9 cellular contexts compared by ENCODE assay signal in genomic region chr7:1961776-1962276, GRCh38.
DNase-seq lines count a peak whose midpoint lies in the region; ATAC-seq and TF ChIP-seq lines count a peak whose summit lies in the region.
"Had no signal": no experiment of that assay in that cellular context is flagged by ENCODE, and none has a peak within 500 bp of the region (broad histone marks: within the 10 kb centered on the region; RNA-seq: fewer than 3 reads in every experiment).

No MANE protein-coding gene starts in this region.

- H3K4me2 ChIP-seq in SK-N-SH, result no peak overlapping the region

- H3K9me2 ChIP-seq in SK-N-SH, result no peaks in the 10 kb centered on the region

- WGBS in SK-N-SH (ENCODE audit: low lambda C conversion rate), result 42% methylated on average over 14 of the region's 14 CpGs

- peaks cover 18% of the 10 kb centered on the region for H3F3A ChIP-seq in SK-N-SH (replicated peaks; ENCODE audit: insufficient read depth)

- POLR2A ChIA-PET in SK-N-SH (lab: Yijun Ruan, JAX), result no interaction called here

- DNase-seq in SK-N-SH (no peak), fibroblast of peridontal ligament (ENCODE audit: extremely low read depth) (peak; percentile 95), NCI-H774 (lab: John Stamatoyannopoulos, UW) (no peak), DMS 273 (lab: John Stamatoyannopoulos, UW; ENCODE audit: unreplicated experiment) (no peak)
- DNase-seq in activated CD8-positive, alpha-beta memory T cell treated with anti-CD3 and anti-CD28 coated beads, Interleukin-2, amount 50 U/mL, for 48 hours, result peak; percentile 75
- DNase-seq in stimulated activated naive CD8-positive, alpha-beta T cell treated with anti-CD3 and anti-CD28 coated beads, Interleukin-15, Interleukin-2, amounts not matched to agents 100 U/mL and 50 U/mL, for 24 hours, result peak; percentile 56

- no peaks in the 10 kb centered on the region for H3K79me2 ChIP-seq in SK-N-SH (ENCODE audit: insufficient read depth)

- peaks cover 0 to 7% of the 10 kb centered on the region in 2 experiments; a peak in 2 of 4 replicates for H3K4me1 ChIP-seq in SK-N-SH (ENCODE audit: control insufficient read depth in 1 of 2, insufficient read depth in 2 of 2, low read depth in 1 of 2, low read length in 1 of 2)
- H3K4me1 ChIP-seq: left lung had no signal

- ATAC-seq in SK-N-SH treated with all-trans-retinoic acid at 6 μM for 48 hours (no peak), GM18909 (IDR thresholded peaks at IDR 0.05; ENCODE audit: poor library complexity, unreplicated experiment) (no peak)
- ATAC-seq in stimulated activated naive CD8-positive, alpha-beta T cell treated with anti-CD3 and anti-CD28 coated beads, Interleukin-15, Interleukin-2, amounts not matched to agents 100 U/mL and 50 U/mL, for 24 hours, result peak; percentile 68
- ATAC-seq: left lung had no signal

- H3K36me3 ChIP-seq in SK-N-SH (replicated peaks in 1 of 2; ENCODE audit: control insufficient read depth in 1 of 2, insufficient read depth in 2 of 2, low read length in 1 of 2), result peaks cover 0 to 8% of the 10 kb centered on the region in 2 experiments

- TF ChIP-seq RAD21 in SK-N-SH (IDR thresholded peaks at IDR 0.05; ENCODE audit: low read length), result no peak

- H3K27ac ChIP-seq in SK-N-SH (ENCODE audit: low read depth in 2 of 2, low read length in 1 of 2), result peak overlapping the region in 1 of 2 experiments; percentile 67; a peak in 2 of 4 replicates
- H3K27ac ChIP-seq: left lung had no signal

- H3K27me3 ChIP-seq in SK-N-SH (ENCODE audit: insufficient read depth), result no peaks in the 10 kb centered on the region
- H3K27me3 ChIP-seq: left lung had no signal

- CTCF ChIA-PET in SK-N-SH (lab: Yijun Ruan, JAX), result interaction anchor here (0.6 to 1.1 kb wide), 3 partner anchors 13 to 365 kb away, joined by 3 read pairs; no protein-coding TSS in a partner anchor

- peaks cover 6% of the 10 kb centered on the region; the same call in 1 of the 2 replicates for H3K9me3 ChIP-seq in SK-N-SH

- no peak overlapping the region for H2AFZ ChIP-seq in SK-N-SH (ENCODE audit: low read depth)

- no peak overlapping the region for H3K9ac ChIP-seq in SK-N-SH

- TF ChIP-seq CTCF in SK-N-SH (IDR thresholded peaks at IDR 0.05), result no peak

- H4K20me1 ChIP-seq in SK-N-SH (ENCODE audit: insufficient read depth), result no peaks in the 10 kb centered on the region

- no peak for TF ChIP-seq EP300 in SK-N-SH (IDR thresholded peaks at IDR 0.05; ENCODE audit: borderline replicate concordance in 1 of 2, low read depth in 1 of 2, low read length in 1 of 2)

- H3K4me3 ChIP-seq in SK-N-SH (ENCODE audit: low read depth in 2 of 2, low read length in 1 of 2), result no peak overlapping the region
- H3K4me3 ChIP-seq: left lung had no signal

TF ChIP-seq in SK-N-SH, 30 proteins besides CTCF, POLR2A, EP300 and RAD21:
- TF ChIP-seq SIN3A (IDR thresholded peaks at IDR 0.05; ENCODE audit: borderline replicate concordance, low read depth, low read length), result no peak
- TF ChIP-seq FOSL2 (IDR thresholded peaks at IDR 0.05; ENCODE audit: borderline replicate concordance, low read depth), result peak; percentile 54

TF ChIP-seq in SK-N-SH treated with all-trans-retinoic acid at 6 μM for 48 hours, 23 proteins besides CTCF, POLR2A, EP300 and RAD21:
- no peak for TF ChIP-seq RARB (CRISPR knock-in tag; IDR thresholded peaks at IDR 0.05)
- TF ChIP-seq CSRNP3 (CRISPR knock-in tag; IDR thresholded peaks at IDR 0.05), result no peak
- TF ChIP-seq BACH2 (CRISPR knock-in tag; IDR thresholded peaks at IDR 0.05; ENCODE audit: borderline replicate concordance), result no peak
- TF ChIP-seq ZC3H10 (CRISPR knock-in tag; IDR thresholded peaks at IDR 0.05), result no peak
- TF ChIP-seq PPARA (CRISPR knock-in tag; IDR thresholded peaks at IDR 0.05; ENCODE audit: borderline replicate concordance), result no peak
- TF ChIP-seq ARNTL (CRISPR knock-in tag; IDR thresholded peaks at IDR 0.05; ENCODE audit: borderline replicate concordance, low read depth), result no peak
- TF ChIP-seq ZNF70 (CRISPR knock-in tag; IDR thresholded peaks at IDR 0.05), result no peak
- no peak for TF ChIP-seq SNAI2 (CRISPR knock-in tag; IDR thresholded peaks at IDR 0.05)
- TF ChIP-seq OSR1 (CRISPR knock-in tag; IDR thresholded peaks at IDR 0.05), result no peak
- TF ChIP-seq TCF4 (CRISPR knock-in tag; IDR thresholded peaks at IDR 0.05; ENCODE audit: borderline replicate concordance), result no peak
- no peak for TF ChIP-seq TOX (CRISPR knock-in tag; IDR thresholded peaks at IDR 0.05; ENCODE audit: borderline replicate concordance)
- no peak for TF ChIP-seq ZNF565 (CRISPR knock-in tag; conservative IDR thresholded peaks at IDR 0.05; ENCODE audit: low read depth)
- TF ChIP-seq ZFP3 (CRISPR knock-in tag; IDR thresholded peaks at IDR 0.05), result no peak
- TF ChIP-seq ZFP30 (CRISPR knock-in tag; IDR thresholded peaks at IDR 0.05), result no peak
- no peak for TF ChIP-seq GLIS3 (CRISPR knock-in tag; IDR thresholded peaks at IDR 0.05)
- no peak for TF ChIP-seq PATZ1 (CRISPR knock-in tag; IDR thresholded peaks at IDR 0.05; ENCODE audit: borderline replicate concordance)
- no peak for TF ChIP-seq ZNF8 (CRISPR knock-in tag; IDR thresholded peaks at IDR 0.05)

Comparison
In these comparisons a context has a peak if more than half of its experiments do, and no peak if none do; other contexts are left out.
1. DNase-seq: peak in activated CD8-positive, alpha-beta memory T cell treated with anti-CD3 and anti-CD28 coated beads, Interleukin-2, amount 50 U/mL, for 48 hours (single experiment), fibroblast of peridontal ligament (single experiment) and stimulated activated naive CD8-positive, alpha-beta T cell treated with anti-CD3 and anti-CD28 coated beads, Interleukin-15, Interleukin-2, amounts not matched to agents 100 U/mL and 50 U/mL, for 24 hours (single experiment); none in SK-N-SH (single experiment), NCI-H774 (single experiment) and DMS 273 (single experiment).